Comparison of ENCODE assay signal across 1 cellular context in the genomic region with DNA sequence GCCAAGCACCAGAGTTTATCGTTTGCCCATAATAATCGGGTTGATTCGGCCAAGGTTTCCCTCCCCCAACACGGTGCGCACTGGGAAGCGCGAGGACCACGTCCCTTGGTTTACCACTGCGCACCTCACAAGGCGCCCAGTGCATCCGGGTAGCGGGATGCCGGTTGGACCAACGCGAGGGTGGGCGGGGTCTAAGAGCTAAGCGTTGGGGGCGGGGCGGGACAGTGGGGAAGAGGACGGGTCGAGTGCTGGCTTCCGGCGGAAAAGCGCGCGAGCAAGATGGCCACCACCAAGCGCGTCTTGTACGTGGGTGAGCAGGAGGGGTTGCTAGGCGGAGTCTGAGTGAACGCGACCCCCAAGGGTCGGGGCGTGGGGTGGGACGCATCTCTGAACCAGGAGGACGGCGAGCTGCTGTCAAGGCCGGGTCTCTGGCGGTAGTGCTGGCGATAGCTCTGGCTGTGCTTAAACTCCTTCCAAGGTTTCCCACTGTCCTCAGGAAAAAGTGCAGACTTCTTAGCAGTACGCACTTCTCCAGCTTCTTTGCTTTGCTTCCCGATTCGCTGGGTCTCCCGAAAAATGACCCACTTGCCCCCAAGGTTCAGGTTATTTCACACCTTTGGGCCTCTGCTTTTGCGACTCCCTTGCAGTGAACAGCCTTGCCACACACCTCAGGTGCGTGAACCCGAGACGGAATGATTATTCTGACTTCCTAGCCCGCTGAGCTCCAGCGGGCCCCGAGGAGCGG.
TF ChIP-seq lines count a peak whose summit lies in the region.

A gene (plus strand): TSS at position 261 of the 745 bp plus-strand sequence. CDS start 19 bp downstream, at position 280.

TF ChIP-seq in K562, 482 proteins besides CTCF, POLR2A, EP300 and RAD21 (continued from another document):
- TF ChIP-seq, protein P1, sequence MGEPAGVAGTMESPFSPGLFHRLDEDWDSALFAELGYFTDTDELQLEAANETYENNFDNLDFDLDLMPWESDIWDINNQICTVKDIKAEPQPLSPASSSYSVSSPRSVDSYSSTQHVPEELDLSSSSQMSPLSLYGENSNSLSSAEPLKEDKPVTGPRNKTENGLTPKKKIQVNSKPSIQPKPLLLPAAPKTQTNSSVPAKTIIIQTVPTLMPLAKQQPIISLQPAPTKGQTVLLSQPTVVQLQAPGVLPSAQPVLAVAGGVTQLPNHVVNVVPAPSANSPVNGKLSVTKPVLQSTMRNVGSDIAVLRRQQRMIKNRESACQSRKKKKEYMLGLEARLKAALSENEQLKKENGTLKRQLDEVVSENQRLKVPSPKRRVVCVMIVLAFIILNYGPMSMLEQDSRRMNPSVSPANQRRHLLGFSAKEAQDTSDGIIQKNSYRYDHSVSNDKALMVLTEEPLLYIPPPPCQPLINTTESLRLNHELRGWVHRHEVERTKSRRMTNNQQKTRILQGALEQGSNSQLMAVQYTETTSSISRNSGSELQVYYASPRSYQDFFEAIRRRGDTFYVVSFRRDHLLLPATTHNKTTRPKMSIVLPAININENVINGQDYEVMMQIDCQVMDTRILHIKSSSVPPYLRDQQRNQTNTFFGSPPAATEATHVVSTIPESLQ (CRISPR knock-in tag; IDR thresholded peaks at IDR 0.05): 0 out of 2 replicates have a peak, but pooled peaks have one; percentile 79
- TF ChIP-seq SIN3A (IDR thresholded peaks at IDR 0.05; ENCODE audit: borderline replicate concordance in 2 of 2, control insufficient read depth in 1 of 2, low read depth in 2 of 2, low read length in 2 of 2) (0 out of 4 replicates have a peak, but pooled peaks have one; percentile 31 to 54), PML (IDR thresholded peaks at IDR 0.05; ENCODE audit: low read length) (peak; percentile 74; the same call in 1 of the 2 replicates), SMARCE1 (IDR thresholded peaks at IDR 0.05) (0 out of 2 replicates have a peak, but pooled peaks have one; percentile 13), JUNB (CRISPR knock-in tag; conservative IDR thresholded peaks at IDR 0.05) (no peak), CREM (IDR thresholded peaks at IDR 0.05; ENCODE audit: low read depth) (peak; percentile 82), TBL1XR1 (IDR thresholded peaks at IDR 0.05; ENCODE audit: low read length in 2 of 2) (0 out of 4 replicates have a peak, but pooled peaks of 1 of the 2 experiments have one; percentile 7), BRD9 (IDR thresholded peaks at IDR 0.05; ENCODE audit: low read depth, partially characterized antibody) (no peak), TOE1 (IDR thresholded peaks at IDR 0.05; ENCODE audit: borderline replicate concordance) (0 out of 2 replicates have a peak, but pooled peaks have one; percentile 13), TOE1 (CRISPR knock-in tag; IDR thresholded peaks at IDR 0.05; ENCODE audit: borderline replicate concordance, low read depth) (no peak), FOXK2 (conservative IDR thresholded peaks at IDR 0.05 in 1 of 2, IDR thresholded peaks at IDR 0.05 in 1 of 2; ENCODE audit: low read depth in 2 of 2) (peak in 1 of 2 experiments; percentile 23; a peak in 1 of 4 replicates), MYBL2 (IDR thresholded peaks at IDR 0.05; ENCODE audit: low read depth) (no peak), MYBL2 (CRISPR knock-in tag; IDR thresholded peaks at IDR 0.05; ENCODE audit: borderline replicate concordance) (no peak), CTBP1 (IDR thresholded peaks at IDR 0.05; ENCODE audit: borderline replicate concordance) (peak; percentile 56; the same call in 1 of the 2 replicates), MAFF (IDR thresholded peaks at IDR 0.05; ENCODE audit: low read length) (0 out of 2 replicates have a peak, but pooled peaks have one; percentile 22), ZNF316 (IDR thresholded peaks at IDR 0.05) (peak; percentile 91), SIN3B (IDR thresholded peaks at IDR 0.05; ENCODE audit: low read depth) (peak; percentile 95), EHMT2 (IDR thresholded peaks at IDR 0.05) (peak; percentile 64; the same call in 1 of the 2 replicates), ETV1 (tag; conservative IDR thresholded peaks at IDR 0.05; ENCODE audit: low read depth) (peak; percentile 69), TCF7 (IDR thresholded peaks at IDR 0.05; ENCODE audit: borderline replicate concordance) (peak; percentile 39; the same call in 1 of the 2 replicates), MECOM (CRISPR knock-in tag; IDR thresholded peaks at IDR 0.05) (0 out of 2 replicates have a peak, but pooled peaks have one; percentile 24), NFRKB (IDR thresholded peaks at IDR 0.05; ENCODE audit: low read depth) (peak; percentile 86), ELF1 (tag; IDR thresholded peaks at IDR 0.05) (peak; percentile 69)
- TF ChIP-seq, protein P2, sequence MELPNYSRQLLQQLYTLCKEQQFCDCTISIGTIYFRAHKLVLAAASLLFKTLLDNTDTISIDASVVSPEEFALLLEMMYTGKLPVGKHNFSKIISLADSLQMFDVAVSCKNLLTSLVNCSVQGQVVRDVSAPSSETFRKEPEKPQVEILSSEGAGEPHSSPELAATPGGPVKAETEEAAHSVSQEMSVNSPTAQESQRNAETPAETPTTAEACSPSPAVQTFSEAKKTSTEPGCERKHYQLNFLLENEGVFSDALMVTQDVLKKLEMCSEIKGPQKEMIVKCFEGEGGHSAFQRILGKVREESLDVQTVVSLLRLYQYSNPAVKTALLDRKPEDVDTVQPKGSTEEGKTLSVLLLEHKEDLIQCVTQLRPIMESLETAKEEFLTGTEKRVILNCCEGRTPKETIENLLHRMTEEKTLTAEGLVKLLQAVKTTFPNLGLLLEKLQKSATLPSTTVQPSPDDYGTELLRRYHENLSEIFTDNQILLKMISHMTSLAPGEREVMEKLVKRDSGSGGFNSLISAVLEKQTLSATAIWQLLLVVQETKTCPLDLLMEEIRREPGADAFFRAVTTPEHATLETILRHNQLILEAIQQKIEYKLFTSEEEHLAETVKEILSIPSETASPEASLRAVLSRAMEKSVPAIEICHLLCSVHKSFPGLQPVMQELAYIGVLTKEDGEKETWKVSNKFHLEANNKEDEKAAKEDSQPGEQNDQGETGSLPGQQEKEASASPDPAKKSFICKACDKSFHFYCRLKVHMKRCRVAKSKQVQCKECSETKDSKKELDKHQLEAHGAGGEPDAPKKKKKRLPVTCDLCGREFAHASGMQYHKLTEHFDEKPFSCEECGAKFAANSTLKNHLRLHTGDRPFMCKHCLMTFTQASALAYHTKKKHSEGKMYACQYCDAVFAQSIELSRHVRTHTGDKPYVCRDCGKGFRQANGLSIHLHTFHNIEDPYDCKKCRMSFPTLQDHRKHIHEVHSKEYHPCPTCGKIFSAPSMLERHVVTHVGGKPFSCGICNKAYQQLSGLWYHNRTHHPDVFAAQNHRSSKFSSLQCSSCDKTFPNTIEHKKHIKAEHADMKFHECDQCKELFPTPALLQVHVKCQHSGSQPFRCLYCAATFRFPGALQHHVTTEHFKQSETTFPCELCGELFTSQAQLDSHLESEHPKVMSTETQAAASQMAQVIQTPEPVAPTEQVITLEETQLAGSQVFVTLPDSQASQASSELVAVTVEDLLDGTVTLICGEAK (IDR thresholded peaks at IDR 0.05): peak; percentile 91
- TF ChIP-seq, protein P2 (CRISPR knock-in tag; IDR thresholded peaks at IDR 0.05): no peak
- TF ChIP-seq, protein P3, sequence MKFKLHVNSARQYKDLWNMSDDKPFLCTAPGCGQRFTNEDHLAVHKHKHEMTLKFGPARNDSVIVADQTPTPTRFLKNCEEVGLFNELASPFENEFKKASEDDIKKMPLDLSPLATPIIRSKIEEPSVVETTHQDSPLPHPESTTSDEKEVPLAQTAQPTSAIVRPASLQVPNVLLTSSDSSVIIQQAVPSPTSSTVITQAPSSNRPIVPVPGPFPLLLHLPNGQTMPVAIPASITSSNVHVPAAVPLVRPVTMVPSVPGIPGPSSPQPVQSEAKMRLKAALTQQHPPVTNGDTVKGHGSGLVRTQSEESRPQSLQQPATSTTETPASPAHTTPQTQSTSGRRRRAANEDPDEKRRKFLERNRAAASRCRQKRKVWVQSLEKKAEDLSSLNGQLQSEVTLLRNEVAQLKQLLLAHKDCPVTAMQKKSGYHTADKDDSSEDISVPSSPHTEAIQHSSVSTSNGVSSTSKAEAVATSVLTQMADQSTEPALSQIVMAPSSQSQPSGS (CRISPR knock-in tag; IDR thresholded peaks at IDR 0.05): no peak
- TF ChIP-seq, protein P4, sequence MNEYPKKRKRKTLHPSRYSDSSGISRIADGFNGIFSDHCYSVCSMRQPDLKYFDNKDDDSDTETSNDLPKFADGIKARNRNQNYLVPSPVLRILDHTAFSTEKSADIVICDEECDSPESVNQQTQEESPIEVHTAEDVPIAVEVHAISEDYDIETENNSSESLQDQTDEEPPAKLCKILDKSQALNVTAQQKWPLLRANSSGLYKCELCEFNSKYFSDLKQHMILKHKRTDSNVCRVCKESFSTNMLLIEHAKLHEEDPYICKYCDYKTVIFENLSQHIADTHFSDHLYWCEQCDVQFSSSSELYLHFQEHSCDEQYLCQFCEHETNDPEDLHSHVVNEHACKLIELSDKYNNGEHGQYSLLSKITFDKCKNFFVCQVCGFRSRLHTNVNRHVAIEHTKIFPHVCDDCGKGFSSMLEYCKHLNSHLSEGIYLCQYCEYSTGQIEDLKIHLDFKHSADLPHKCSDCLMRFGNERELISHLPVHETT (CRISPR knock-in tag; conservative IDR thresholded peaks at IDR 0.05 in 1 of 2, IDR thresholded peaks at IDR 0.05 in 1 of 2): 0 out of 4 replicates have a peak, but pooled peaks of 1 of the 2 experiments have one; percentile 28
- TF ChIP-seq, protein P5, sequence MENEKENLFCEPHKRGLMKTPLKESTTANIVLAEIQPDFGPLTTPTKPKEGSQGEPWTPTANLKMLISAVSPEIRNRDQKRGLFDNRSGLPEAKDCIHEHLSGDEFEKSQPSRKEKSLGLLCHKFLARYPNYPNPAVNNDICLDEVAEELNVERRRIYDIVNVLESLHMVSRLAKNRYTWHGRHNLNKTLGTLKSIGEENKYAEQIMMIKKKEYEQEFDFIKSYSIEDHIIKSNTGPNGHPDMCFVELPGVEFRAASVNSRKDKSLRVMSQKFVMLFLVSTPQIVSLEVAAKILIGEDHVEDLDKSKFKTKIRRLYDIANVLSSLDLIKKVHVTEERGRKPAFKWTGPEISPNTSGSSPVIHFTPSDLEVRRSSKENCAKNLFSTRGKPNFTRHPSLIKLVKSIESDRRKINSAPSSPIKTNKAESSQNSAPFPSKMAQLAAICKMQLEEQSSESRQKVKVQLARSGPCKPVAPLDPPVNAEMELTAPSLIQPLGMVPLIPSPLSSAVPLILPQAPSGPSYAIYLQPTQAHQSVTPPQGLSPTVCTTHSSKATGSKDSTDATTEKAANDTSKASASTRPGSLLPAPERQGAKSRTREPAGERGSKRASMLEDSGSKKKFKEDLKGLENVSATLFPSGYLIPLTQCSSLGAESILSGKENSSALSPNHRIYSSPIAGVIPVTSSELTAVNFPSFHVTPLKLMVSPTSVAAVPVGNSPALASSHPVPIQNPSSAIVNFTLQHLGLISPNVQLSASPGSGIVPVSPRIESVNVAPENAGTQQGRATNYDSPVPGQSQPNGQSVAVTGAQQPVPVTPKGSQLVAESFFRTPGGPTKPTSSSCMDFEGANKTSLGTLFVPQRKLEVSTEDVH (IDR thresholded peaks at IDR 0.05; ENCODE audit: low read depth, partially characterized antibody): peak; percentile 73
- TF ChIP-seq, protein P6, sequence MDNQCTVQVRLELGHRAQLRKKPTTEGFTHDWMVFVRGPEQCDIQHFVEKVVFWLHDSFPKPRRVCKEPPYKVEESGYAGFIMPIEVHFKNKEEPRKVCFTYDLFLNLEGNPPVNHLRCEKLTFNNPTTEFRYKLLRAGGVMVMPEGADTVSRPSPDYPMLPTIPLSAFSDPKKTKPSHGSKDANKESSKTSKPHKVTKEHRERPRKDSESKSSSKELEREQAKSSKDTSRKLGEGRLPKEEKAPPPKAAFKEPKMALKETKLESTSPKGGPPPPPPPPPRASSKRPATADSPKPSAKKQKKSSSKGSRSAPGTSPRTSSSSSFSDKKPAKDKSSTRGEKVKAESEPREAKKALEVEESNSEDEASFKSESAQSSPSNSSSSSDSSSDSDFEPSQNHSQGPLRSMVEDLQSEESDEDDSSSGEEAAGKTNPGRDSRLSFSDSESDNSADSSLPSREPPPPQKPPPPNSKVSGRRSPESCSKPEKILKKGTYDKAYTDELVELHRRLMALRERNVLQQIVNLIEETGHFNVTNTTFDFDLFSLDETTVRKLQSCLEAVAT (IDR thresholded peaks at IDR 0.05): 0 out of 4 replicates have a peak, but pooled peaks of 1 of the 2 experiments have one; percentile 15
